Comparison of ENCODE assay signal across 31 cellular contexts in genomic region chr6:79267128-79267527, GRCh38.
"Had no signal": no experiment of that assay in that cellular context is flagged by ENCODE, and none has a peak within 500 bp of the region (broad histone marks: within the 10 kb centered on the region; RNA-seq: fewer than 3 reads in every experiment).

No MANE protein-coding gene starts in this region.

- H3K9me3 ChIP-seq: ascending aorta had no signal

- FAIRE-seq: bronchial epithelial cell, colon, TTC549 had no signal

- H3K27ac ChIP-seq: ascending aorta, cardiac muscle cell, VCaP had no signal

- H3K4me3 ChIP-seq: ascending aorta, cardiac muscle cell had no signal

- H3K36me3 ChIP-seq: ascending aorta, cardiac muscle cell had no signal

- DNase-seq: activated B cell treated with CpG ODN at 0.5 μM for 24 hours; activated CD4-positive, alpha-beta memory T cell treated with anti-CD3 and anti-CD28 coated beads, Interleukin-2, amount 10 ng/mL, durations not matched to agents 7 days and 5 days; activated CD4-positive, alpha-beta T cell treated with anti-CD3 and anti-CD28 coated beads for 4 hours; activated CD4-positive, alpha-beta T cell treated with anti-CD3 and anti-CD28 coated beads, Interleukin-2, amount 10 ng/mL, durations not matched to agents 24 days and 14 days; activated CD4-positive, alpha-beta T cell treated with anti-CD3 and anti-CD28 coated beads, Interleukin-2, amount 50 U/mL, for 1 hour; activated CD4-positive, alpha-beta T cell treated with anti-CD3 and anti-CD28 coated beads, Interleukin-2, amount 50 U/mL, for 48 hours; activated CD4-positive, CD25-positive, alpha-beta regulatory T cell treated with anti-CD3 and anti-CD28 coated beads, Interleukin-2, amount 50 U/mL, for 72 hours; activated CD8-positive, alpha-beta memory T cell treated with anti-CD3 and anti-CD28 coated beads for 24 hours; activated CD8-positive, alpha-beta memory T cell treated with anti-CD3 and anti-CD28 coated beads, Interleukin-2, amount 10 ng/mL, durations not matched to agents 7 days and 5 days; activated CD8-positive, alpha-beta memory T cell treated with anti-CD3 and anti-CD28 coated beads, Interleukin-2, amount 50 U/mL, for 48 hours; activated CD8-positive, alpha-beta T cell treated with anti-CD3 and anti-CD28 coated beads, Interleukin-2, amount 10 ng/mL, durations not matched to agents 7 days and 5 days; activated effector memory CD4-positive, alpha-beta T cell treated with Interleukin-2 at 50 U/mL for 16 hours; activated gamma-delta T cell; activated naive CD4-positive, alpha-beta T cell treated with anti-CD3 and anti-CD28 coated beads, Interleukin-2, amount 10 ng/mL, durations not matched to agents 7 days and 5 days; activated naive CD4-positive, alpha-beta T cell treated with Interleukin-2 at 50 U/mL for 16 hours; activated naive CD8-positive, alpha-beta T cell treated with anti-CD3 and anti-CD28 coated beads, Interleukin-2, amount 10 ng/mL, durations not matched to agents 7 days and 5 days; activated naive CD8-positive, alpha-beta T cell treated with anti-CD3 and anti-CD28 coated beads, Interleukin-2, amount 50 U/mL, for 24 hours; activated T-cell treated with anti-CD3 and anti-CD28 coated beads, Interleukin-2, amount 50 U/mL, for 24 hours; activated T-cell treated with anti-CD3 and anti-CD28 coated beads, Interleukin-2, amount 50 U/mL, for 48 hours; amygdala; anterior cingulate cortex; caudate nucleus; cerebellar nuclear complex; T-helper 2 cell; T-helper 9 cell had no signal

- ATAC-seq: activated CD8-positive, alpha-beta memory T cell treated with anti-CD3 and anti-CD28 coated beads, Interleukin-2, amount 10 ng/mL, durations not matched to agents 7 days and 5 days; activated CD8-positive, alpha-beta T cell treated with anti-CD3 and anti-CD28 coated beads, Interleukin-2, amount 10 ng/mL, durations not matched to agents 7 days and 5 days; activated naive CD8-positive, alpha-beta T cell treated with anti-CD3 and anti-CD28 coated beads, Interleukin-2, amount 50 U/mL, for 24 hours had no signal

- H3K27me3 ChIP-seq: ascending aorta, cardiac muscle cell had no signal

- H3K4me1 ChIP-seq: ascending aorta had no signal
